In the genomic region with DNA sequence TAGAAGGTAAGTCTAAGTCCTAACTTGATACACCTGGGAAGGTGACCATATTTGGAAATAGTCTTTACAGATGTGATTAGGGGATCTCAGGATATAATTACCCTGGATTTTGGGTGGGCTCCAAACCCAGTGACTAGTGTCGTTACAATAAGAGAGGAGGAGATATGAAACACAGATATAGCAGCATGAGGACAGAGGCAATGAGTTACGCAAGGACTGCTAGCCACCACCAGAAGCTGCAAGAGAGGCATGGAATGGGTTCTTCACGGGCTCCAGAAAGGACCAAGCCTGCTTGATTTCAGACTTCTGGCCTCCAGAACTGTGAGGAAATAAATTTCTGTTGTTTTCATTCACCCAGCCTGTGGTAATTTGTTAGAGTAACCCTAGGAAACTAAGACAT, we compare ENCODE assay signal across 19 cellular contexts.
"Had no signal": no experiment of that assay in that cellular context is flagged by ENCODE, and none has a peak within 500 bp of the region (broad histone marks: within the 10 kb centered on the region; RNA-seq: fewer than 3 reads in every experiment).

No MANE protein-coding gene starts in this region.

- H3K27me3 ChIP-seq: esophagus muscularis mucosa, gastrocnemius medialis, heart right ventricle, neutrophil, spleen, tibial artery, upper lobe of left lung, uterus had no signal

- H3K4me3 ChIP-seq: esophagus muscularis mucosa, gastrocnemius medialis, heart right ventricle, psoas muscle, spleen, tibial artery, upper lobe of left lung, uterus had no signal

- H3K9me3 ChIP-seq: esophagus muscularis mucosa, gastrocnemius medialis, heart right ventricle, neutrophil, psoas muscle, spleen, tibial artery, upper lobe of left lung, uterus had no signal

- ATAC-seq: gastrocnemius medialis; heart right ventricle; naive thymus-derived CD4-positive, alpha-beta T cell; psoas muscle; sciatic nerve; stimulated activated memory B cell treated with anti-CD40 and anti-IgM and Interleukin-4, amounts not matched to agents 10 μg/mL and 1 μg/mL and 100 μg/mL, for 72 hours had no signal

- H3K36me3 ChIP-seq: uterus had no signal

- H3K27ac ChIP-seq: esophagus muscularis mucosa, gastrocnemius medialis, heart right ventricle, neutrophil, psoas muscle, spleen, tibial artery, upper lobe of left lung, uterus had no signal

- DNase-seq: effector memory CD4-positive, alpha-beta T cell; gastrocnemius medialis; heart right ventricle; hypothalamus; kidney glomerular epithelial cell; naive thymus-derived CD4-positive, alpha-beta T cell; psoas muscle; retina; spleen; stimulated activated CD4-positive, alpha-beta T cell treated with anti-CD3 and anti-CD28 coated beads, Interleukin-15, amount 100 ng/mL, for 24 hours; stimulated activated CD4-positive, alpha-beta T cell treated with anti-CD3 and anti-CD28 coated beads, Interleukin-1b, Interleukin-23, amount 100 ng/mL, for 48 hours; stimulated activated CD4-positive, alpha-beta T cell treated with anti-CD3 and anti-CD28 coated beads, Interleukin-4, amount 100 ng/mL, for 24 hours; tibial artery; upper lobe of left lung; uterus had no signal

- H3K4me1 ChIP-seq: esophagus muscularis mucosa, gastrocnemius medialis, psoas muscle, tibial artery, upper lobe of left lung, uterus had no signal
